15 cellular contexts compared by ENCODE assay signal in genomic region chr11:46677169-46677568, GRCh38. TPM values are rescaled to one million over a fixed set of nuclear protein-coding genes. Genes with fewer than 3 reads are reported as not detected.
DNase-seq lines count a peak whose midpoint lies in the region; ATAC-seq, FAIRE-seq and TF ChIP-seq lines count a peak whose summit lies in the region.
"Had no signal": no experiment of that assay in that cellular context is flagged by ENCODE, and none has a peak within 500 bp of the region (broad histone marks: within the 10 kb centered on the region; RNA-seq: fewer than 3 reads in every experiment).

No MANE protein-coding gene starts in this region.

- H3K27me3 ChIP-seq in DND-41 (ENCODE audit: insufficient read depth, low read length, poor library complexity): no peaks in the 10 kb centered on the region
- H3K27me3 ChIP-seq in endodermal cell (ENCODE audit: control insufficient read depth, insufficient read depth, low read length, poor library complexity, severe bottlenecking): no peaks in the 10 kb centered on the region

- H3K27ac ChIP-seq in DND-41 (ENCODE audit: low read length) (no peak overlapping the region), endodermal cell (ENCODE audit: low read depth, low read length) (no peak overlapping the region), kidney (ENCODE audit: low read depth in 2 of 2, low read length in 2 of 2) (no peak overlapping the region)

- H3K4me1 Mint-ChIP-seq in T-cell: peaks cover 49 to 57% (median 56%) of the 10 kb centered on the region in 3 donors
- H3K4me1 Mint-ChIP-seq in endodermal cell: peaks cover 14% of the 10 kb centered on the region
- H3K4me1 Mint-ChIP-seq in osteocyte (ENCODE audit: unreplicated experiment): peaks cover 15% of the 10 kb centered on the region

- DNase-seq in DND-41 (no peak), T-cell (no peak), endodermal cell (no peak), osteocyte (ENCODE audit: extremely low spot score, unreplicated experiment) (no peak), kidney (no peak), mesenteric fat pad (ENCODE audit: low spot score) (no peak)
- DNase-seq: COR-L47, lower lobe of right lung, NCI-H146 had no signal

- H3K9ac ChIP-seq in DND-41 (ENCODE audit: low read depth, low read length) (no peak overlapping the region), endodermal cell (ENCODE audit: extremely low read depth, low read length, poor library complexity, severe bottlenecking) (no peak overlapping the region), kidney (ENCODE audit: low read length in 2 of 2) (no peak overlapping the region)

- no peaks in the 10 kb centered on the region for H3K79me2 ChIP-seq in DND-41 (ENCODE audit: insufficient read depth, low read length)

- H3K4me3 ChIP-seq in DND-41 (ENCODE audit: low read depth in 1 of 2, low read length in 2 of 2) (no peak overlapping the region), endodermal cell (ENCODE audit: low read length) (no peak overlapping the region), kidney (ENCODE audit: low read length in 2 of 2) (no peak overlapping the region)
- H3K4me3 ChIP-seq: lower lobe of right lung had no signal

- no peak for FAIRE-seq in kidney (lab: Jason Lieb, UNC)
- FAIRE-seq: HTR-8/SVneo, TTC549 had no signal

- no peak overlapping the region for H2AFZ ChIP-seq in DND-41 (ENCODE audit: low read depth, low read length)

- peak overlapping the region; percentile 40 to 72 for H3K27ac Mint-ChIP-seq in T-cell
- H3K27ac Mint-ChIP-seq in endodermal cell: peak overlapping the region; percentile 75
- peak overlapping the region; percentile 18 for H3K27ac Mint-ChIP-seq in osteocyte (ENCODE audit: unreplicated experiment)
- H3K27ac Mint-ChIP-seq: activated T-helper 1 cell treated with anti-CD3 and anti-CD28 coated beads, Interleukin-12 subunit alpha, Interleukin-12 subunit beta, Interleukin-2, Interleukin-4 antibody, amounts not matched to agents 30 ng/mL and 10 ng/mL and 1 ng/mL, durations not matched to agents 14 hours and 24 hours and 36 hours had no signal

- POLR2A ChIA-PET in T-cell (lab: Charles Lee): no interaction called here

- intact Hi-C loops in kidney (cut with DNase I): no loop called here

- no peaks in the 10 kb centered on the region for H3K27me3 Mint-ChIP-seq in T-cell
- H3K27me3 Mint-ChIP-seq in endodermal cell (ENCODE audit: insufficient read depth): no peaks in the 10 kb centered on the region
- H3K27me3 Mint-ChIP-seq in osteocyte (ENCODE audit: unreplicated experiment): no peaks in the 10 kb centered on the region

- H3K4me1 ChIP-seq in DND-41 (ENCODE audit: insufficient read depth, low read length): peaks cover 4% of the 10 kb centered on the region
- H3K4me1 ChIP-seq in endodermal cell (ENCODE audit: control insufficient read depth, insufficient read depth, low read length): peaks cover 4% of the 10 kb centered on the region
- H3K4me1 ChIP-seq in kidney (ENCODE audit: control insufficient read depth in 1 of 2, insufficient read depth in 1 of 2, low read depth in 1 of 2, low read length in 2 of 2): peaks cover 0 to 22% of the 10 kb centered on the region in 2 donors

- H3K9me3 Mint-ChIP-seq in T-cell: no peaks in the 10 kb centered on the region
- no peaks in the 10 kb centered on the region for H3K9me3 Mint-ChIP-seq in endodermal cell
- H3K9me3 Mint-ChIP-seq in osteocyte (ENCODE audit: unreplicated experiment): no peaks in the 10 kb centered on the region
- H3K9me3 Mint-ChIP-seq: activated T-helper 1 cell treated with anti-CD3 and anti-CD28 coated beads, Interleukin-12 subunit alpha, Interleukin-12 subunit beta, Interleukin-2, Interleukin-4 antibody, amounts not matched to agents 30 ng/mL and 10 ng/mL and 1 ng/mL, durations not matched to agents 14 hours and 24 hours and 36 hours had no signal

- ATAC-seq in DND-41 (ENCODE audit: insufficient read depth, low read depth) (peak; percentile 18; the same call in 2 of the 3 replicates), T-cell (replicated peaks in 1 of 4) (no peak), GM18505 (IDR thresholded peaks at IDR 0.05; ENCODE audit: unreplicated experiment) (no peak), HG03175 (IDR thresholded peaks at IDR 0.05; ENCODE audit: unreplicated experiment) (no peak)

- H3K4me3 Mint-ChIP-seq in T-cell (peak overlapping the region in 1 of 3 donors; percentile 13), endodermal cell (no peak overlapping the region), osteocyte (ENCODE audit: unreplicated experiment) (no peak overlapping the region)
- H3K4me3 Mint-ChIP-seq: activated T-helper 1 cell treated with anti-CD3 and anti-CD28 coated beads, Interleukin-12 subunit alpha, Interleukin-12 subunit beta, Interleukin-2, Interleukin-4 antibody, amounts not matched to agents 30 ng/mL and 10 ng/mL and 1 ng/mL, durations not matched to agents 14 hours and 24 hours and 36 hours had no signal

- 92 to 100% methylated on average over 4 to 8 of the region's 8 CpGs for WGBS in endodermal cell (ENCODE audit: insufficient coverage in 1 of 2, insufficient read length in 1 of 2), 2 experiments

- TF ChIP-seq POLR2A in GM18505 (IDR thresholded peaks at IDR 0.05; ENCODE audit: borderline replicate concordance, extremely low read depth, insufficient read depth, insufficient read length): no peak

- H3K36me3 Mint-ChIP-seq in T-cell (peaks cover 36% of the 10 kb centered on the region), endodermal cell (ENCODE audit: low read depth) (peaks cover 33% of the 10 kb centered on the region), osteocyte (ENCODE audit: unreplicated experiment) (peaks cover 18% of the 10 kb centered on the region)

- CTCF ChIA-PET in T-cell (lab: Charles Lee): no interaction called here

- H4K20me1 ChIP-seq in DND-41 (ENCODE audit: insufficient read depth, low read length): peaks cover 14% of the 10 kb centered on the region

- H3K36me3 ChIP-seq in DND-41 (ENCODE audit: insufficient read depth, low read length) (peaks cover 85% of the 10 kb centered on the region), endodermal cell (ENCODE audit: control insufficient read depth, insufficient read depth, low read length) (peaks cover 29% of the 10 kb centered on the region), kidney (ENCODE audit: control insufficient read depth in 1 of 2, insufficient read depth in 2 of 2, low read length in 2 of 2) (peaks cover 24 to 38% of the 10 kb centered on the region in 2 donors)

- H3K9me3 ChIP-seq in DND-41 (ENCODE audit: insufficient read depth, low read length, severe bottlenecking) (no peaks in the 10 kb centered on the region), endodermal cell (ENCODE audit: control insufficient read depth, low read length) (no peaks in the 10 kb centered on the region), kidney (ENCODE audit: control insufficient read depth in 1 of 2, low read length in 2 of 2) (no peaks in the 10 kb centered on the region)
- H3K9me3 ChIP-seq: lower lobe of right lung had no signal

- TF ChIP-seq CTCF in DND-41 (IDR thresholded peaks at IDR 0.05; ENCODE audit: borderline replicate concordance, extremely low read depth, low read length, poor library complexity, severe bottlenecking) (no peak), endodermal cell (conservative IDR thresholded peaks at IDR 0.05) (no peak), osteocyte (IDR thresholded peaks at IDR 0.05) (no peak), kidney (IDR thresholded peaks at IDR 0.05; ENCODE audit: borderline replicate concordance, extremely low read depth, insufficient read depth) (no peak)

- H3K4me2 ChIP-seq in DND-41 (ENCODE audit: insufficient read depth, low read length): no peak overlapping the region

RNA-seq across cellular contexts. Expression of gene ARHGAP1, which starts 23.2 kb away (rescaled TPM):
- total RNA-seq in T-cell: 10 to 100 TPM; 64.6 to 71.8 (median 70.3) TPM
- 10 to 100 TPM; 53.4 to 56.6 TPM for total RNA-seq in endodermal cell
- 27.0 TPM for polyA plus RNA-seq in endodermal cell (2013, experiment 1 of 2)
- 28.4 TPM for polyA plus RNA-seq in endodermal cell (2013, experiment 2 of 2)
- 97.2 and 98.1 TPM in 2 replicates for total RNA-seq in osteocyte
- 137 TPM for total RNA-seq in kidney
- 35.5 TPM for polyA plus RNA-seq in kidney (ENCODE audit: insufficient read depth, low read depth, low replicate concordance)
- total RNA-seq in mesenteric fat pad: 103 TPM

RNA-seq across cellular contexts. Expression of gene ZNF408, which starts 23.7 kb away (rescaled TPM):
- total RNA-seq in T-cell (10 to 100 TPM in 4 of 5 donors, 1 to 10 TPM in 1; 6.1 to 22.4 (median 19.7) TPM), endodermal cell (10 to 100 TPM; 13.2 to 18.9 TPM), osteocyte (11.2 and 14.5 TPM in 2 replicates), kidney (9.7 TPM), mesenteric fat pad (5.8 TPM)
- polyA plus RNA-seq in endodermal cell (2013, experiment 1 of 2): 8.9 TPM
- 6.5 TPM for polyA plus RNA-seq in endodermal cell (2013, experiment 2 of 2)
- 7.8 TPM for polyA plus RNA-seq in kidney (ENCODE audit: insufficient read depth, low read depth, low replicate concordance)

RNA-seq across cellular contexts. Expression of gene F2, which starts 41.8 kb away (rescaled TPM):
- total RNA-seq in T-cell (under 1 TPM in 4 of 5 donors, not detected in 1; 0.26 to 0.85 (median 0.57) TPM), endodermal cell (1 to 10 TPM in 1 of 2 donors, under 1 TPM in 1; 0.89 to 1.5 TPM), osteocyte (0.19 TPM in 1 of 2 replicates, not detected in the other), kidney (not detected), mesenteric fat pad (not detected)
- polyA plus RNA-seq in endodermal cell (2013, experiment 1 of 2): 0.93 TPM
- polyA plus RNA-seq in endodermal cell (2013, experiment 2 of 2): 0.62 TPM
- not detected for polyA plus RNA-seq in kidney (ENCODE audit: insufficient read depth, low read depth, low replicate concordance)
- total RNA-seq: activated T-helper 1 cell treated with anti-CD3 and anti-CD28 coated beads, Interleukin-12 subunit alpha, Interleukin-12 subunit beta, Interleukin-2, Interleukin-4 antibody, amounts not matched to agents 30 ng/mL and 10 ng/mL and 1 ng/mL, durations not matched to agents 14 hours and 24 hours and 36 hours; lower lobe of right lung; urinary bladder had no signal

RNA-seq across cellular contexts. Expression of gene ATG13, which starts 59.8 kb away (rescaled TPM):
- total RNA-seq in T-cell (100 to 1,000 TPM in 4 of 5 donors, 10 to 100 TPM in 1; 91.8 to 115 (median 102) TPM), endodermal cell (100 to 1,000 TPM in 1 of 2 donors, 10 to 100 TPM in 1; 96.4 to 130 TPM), osteocyte (87.2 and 88.6 TPM in 2 replicates), kidney (73.5 TPM), mesenteric fat pad (49.7 TPM)
- polyA plus RNA-seq in endodermal cell (2013, experiment 1 of 2): 98.1 TPM
- 88.1 TPM for polyA plus RNA-seq in endodermal cell (2013, experiment 2 of 2)
- polyA plus RNA-seq in kidney (ENCODE audit: insufficient read depth, low read depth, low replicate concordance): 40.1 TPM

Comparison
In these comparisons a context has a peak if more than half of its experiments do, and no peak if none do; other contexts are left out.
1. H3K27ac Mint-ChIP-seq: peak in every context shown above with its lines; median percentile 75 in endodermal cell; 56 in T-cell; 18 in osteocyte.